In genomic region chr6:7974932-7975763, GRCh38 we compare ENCODE assay signal across 1 cellular context.
TF ChIP-seq lines count a peak whose summit lies in the region.

No MANE protein-coding gene starts in this region.

TF ChIP-seq in HEK293, 187 proteins besides CTCF, POLR2A, EP300 and RAD21 (continued from another document and continues in another):
- TF ChIP-seq PRDM2 (tag by site-specific recombination; IDR thresholded peaks at IDR 0.05; ENCODE audit: borderline replicate concordance) (no peak), ZFP69B (tag by site-specific recombination; IDR thresholded peaks at IDR 0.05) (peak; percentile 95), ZNF324 (tag by site-specific recombination; IDR thresholded peaks at IDR 0.05) (peak; percentile 49; the same call in 1 of the 2 replicates), SP7 (tag by site-specific recombination; IDR thresholded peaks at IDR 0.05) (peak; percentile 85), ZNF138 (tag by site-specific recombination; IDR thresholded peaks at IDR 0.05; ENCODE audit: borderline replicate concordance) (no peak), MYNN (tag by site-specific recombination; IDR thresholded peaks at IDR 0.05; ENCODE audit: borderline replicate concordance) (no peak), ZXDB (tag by site-specific recombination; IDR thresholded peaks at IDR 0.05) (peak; percentile 91), ZSCAN4 (tag by site-specific recombination; IDR thresholded peaks at IDR 0.05) (no peak), ZNF791 (tag by site-specific recombination; IDR thresholded peaks at IDR 0.05) (no peak), ZNF513 (tag by site-specific recombination; IDR thresholded peaks at IDR 0.05) (peak; percentile 91), ZNF610 (tag by site-specific recombination; IDR thresholded peaks at IDR 0.05; ENCODE audit: borderline replicate concordance) (0 out of 2 replicates have a peak, but pooled peaks have one; percentile 32), SCRT2 (tag by site-specific recombination; IDR thresholded peaks at IDR 0.05) (no peak), ZBTB1 (tag by site-specific recombination; IDR thresholded peaks at IDR 0.05) (no peak), ZNF645 (tag by site-specific recombination; IDR thresholded peaks at IDR 0.05) (no peak), ZBTB48 (tag by site-specific recombination; IDR thresholded peaks at IDR 0.05) (peak; percentile 71; the same call in 1 of the 2 replicates), ZNF658 (tag by site-specific recombination; IDR thresholded peaks at IDR 0.05) (no peak), ZNF292 (tag by site-specific recombination; IDR thresholded peaks at IDR 0.05; ENCODE audit: borderline replicate concordance, low read depth) (no peak), ZNF155 (tag by site-specific recombination; IDR thresholded peaks at IDR 0.05) (no peak), KLF8 (tag by site-specific recombination; IDR thresholded peaks at IDR 0.05) (peak; percentile 80), ZNF843 (tag by site-specific recombination; IDR thresholded peaks at IDR 0.05) (peak; percentile 90), OVOL3 (tag by site-specific recombination; IDR thresholded peaks at IDR 0.05) (peak; percentile 49; the same call in 1 of the 2 replicates), ZNF548 (tag by site-specific recombination; IDR thresholded peaks at IDR 0.05) (no peak), ZNF830 (tag by site-specific recombination; IDR thresholded peaks at IDR 0.05; ENCODE audit: low read depth) (no peak), ZNF501 (tag by site-specific recombination; IDR thresholded peaks at IDR 0.05) (peak; percentile 47; the same call in 1 of the 2 replicates), ZNF629 (tag by site-specific recombination; IDR thresholded peaks at IDR 0.05) (peak; percentile 85), ZNF140 (tag by site-specific recombination; IDR thresholded peaks at IDR 0.05) (no peak), ZNF692 (tag by site-specific recombination; IDR thresholded peaks at IDR 0.05) (peak; percentile 98), ZEB2 (tag by site-specific recombination; IDR thresholded peaks at IDR 0.05) (peak; percentile 96), ZNF660 (tag by site-specific recombination; IDR thresholded peaks at IDR 0.05) (peak; percentile 86), ZNF561 (tag by site-specific recombination; IDR thresholded peaks at IDR 0.05; ENCODE audit: borderline replicate concordance) (peak; percentile 40; the same call in 1 of the 2 replicates), ZNF394 (tag by site-specific recombination; IDR thresholded peaks at IDR 0.05; ENCODE audit: borderline replicate concordance) (peak; percentile 72), ZNF654 (tag by site-specific recombination; IDR thresholded peaks at IDR 0.05; ENCODE audit: low read depth) (no peak), ZNF48 (tag by site-specific recombination; IDR thresholded peaks at IDR 0.05) (no peak), ZNF423 (tag by site-specific recombination; IDR thresholded peaks at IDR 0.05) (no peak), ZNF558 (tag by site-specific recombination; IDR thresholded peaks at IDR 0.05) (peak; percentile 68), ZNF707 (tag by site-specific recombination; IDR thresholded peaks at IDR 0.05) (no peak), ZFP41 (tag by site-specific recombination; IDR thresholded peaks at IDR 0.05; ENCODE audit: borderline replicate concordance) (no peak), ZNF433 (tag by site-specific recombination; IDR thresholded peaks at IDR 0.05; ENCODE audit: low read depth) (no peak), GLIS2 (tag by site-specific recombination; IDR thresholded peaks at IDR 0.05) (no peak), YY1 (tag by site-specific recombination; IDR thresholded peaks at IDR 0.05) (no peak), TCF7L2 (IDR thresholded peaks at IDR 0.05; ENCODE audit: borderline replicate concordance, low read depth, low read length) (0 out of 2 replicates have a peak, but pooled peaks have one; percentile 18), ZNF398 (tag by site-specific recombination; IDR thresholded peaks at IDR 0.05) (peak; percentile 76), ZNF776 (tag by site-specific recombination; IDR thresholded peaks at IDR 0.05; ENCODE audit: borderline replicate concordance) (no peak), SP2 (tag by site-specific recombination; IDR thresholded peaks at IDR 0.05) (no peak)
- TF ChIP-seq, protein P1, sequence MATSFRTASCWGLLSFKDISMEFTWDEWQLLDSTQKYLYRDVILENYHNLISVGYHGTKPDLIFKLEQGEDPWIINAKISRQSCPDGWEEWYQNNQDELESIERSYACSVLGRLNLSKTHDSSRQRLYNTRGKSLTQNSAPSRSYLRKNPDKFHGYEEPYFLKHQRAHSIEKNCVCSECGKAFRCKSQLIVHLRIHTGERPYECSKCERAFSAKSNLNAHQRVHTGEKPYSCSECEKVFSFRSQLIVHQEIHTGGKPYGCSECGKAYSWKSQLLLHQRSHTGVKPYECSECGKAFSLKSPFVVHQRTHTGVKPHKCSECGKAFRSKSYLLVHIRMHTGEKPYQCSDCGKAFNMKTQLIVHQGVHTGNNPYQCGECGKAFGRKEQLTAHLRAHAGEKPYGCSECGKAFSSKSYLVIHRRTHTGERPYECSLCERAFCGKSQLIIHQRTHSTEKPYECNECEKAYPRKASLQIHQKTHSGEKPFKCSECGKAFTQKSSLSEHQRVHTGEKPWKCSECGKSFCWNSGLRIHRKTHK (tag by site-specific recombination; IDR thresholded peaks at IDR 0.05): no peak
- TF ChIP-seq, protein P2, sequence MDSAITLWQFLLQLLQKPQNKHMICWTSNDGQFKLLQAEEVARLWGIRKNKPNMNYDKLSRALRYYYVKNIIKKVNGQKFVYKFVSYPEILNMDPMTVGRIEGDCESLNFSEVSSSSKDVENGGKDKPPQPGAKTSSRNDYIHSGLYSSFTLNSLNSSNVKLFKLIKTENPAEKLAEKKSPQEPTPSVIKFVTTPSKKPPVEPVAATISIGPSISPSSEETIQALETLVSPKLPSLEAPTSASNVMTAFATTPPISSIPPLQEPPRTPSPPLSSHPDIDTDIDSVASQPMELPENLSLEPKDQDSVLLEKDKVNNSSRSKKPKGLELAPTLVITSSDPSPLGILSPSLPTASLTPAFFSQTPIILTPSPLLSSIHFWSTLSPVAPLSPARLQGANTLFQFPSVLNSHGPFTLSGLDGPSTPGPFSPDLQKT (IDR thresholded peaks at IDR 0.05; ENCODE audit: borderline replicate concordance, low read depth, low read length): no peak
